ENCODE assay signal across 14 cellular contexts in genomic region chr9:16509946-16510504, GRCh38.
DNase-seq lines count a peak whose midpoint lies in the region; ATAC-seq, FAIRE-seq and TF ChIP-seq lines count a peak whose summit lies in the region.
"Had no signal": no experiment of that assay in that cellular context is flagged by ENCODE, and none has a peak within 500 bp of the region (broad histone marks: within the 10 kb centered on the region; RNA-seq: fewer than 3 reads in every experiment).

No MANE protein-coding gene starts in this region.

- H4K20me1 ChIP-seq in mammary epithelial cell (ENCODE audit: insufficient read depth, low read length) (no peaks in the 10 kb centered on the region), keratinocyte (ENCODE audit: control insufficient read depth, extremely low read depth, insufficient read depth, low read length) (no peaks in the 10 kb centered on the region)

- CTCF ChIA-PET in mammary epithelial cell (lab: Charles Lee; ENCODE audit: low non-redundant PET), result no interaction called here
- CTCF ChIA-PET in CD8-positive, alpha-beta memory T cell (lab: Charles Lee), result no interaction called here

- peaks cover 0 to 17% (median 5%) of the 10 kb centered on the region in 5 donors for H3K9me3 Mint-ChIP-seq in CD8-positive, alpha-beta memory T cell

- H3K36me3 ChIP-seq in mammary epithelial cell (ENCODE audit: insufficient read depth, low read length), result no peaks in the 10 kb centered on the region
- no peaks in the 10 kb centered on the region for H3K36me3 ChIP-seq in keratinocyte (ENCODE audit: control insufficient read depth in 2 of 2, extremely low read depth in 1 of 2, insufficient read depth in 2 of 2, low read length in 2 of 2)
- H3K36me3 ChIP-seq in CD8-positive, alpha-beta memory T cell (ENCODE audit: insufficient read depth, low read length), result no peaks in the 10 kb centered on the region
- H3K36me3 ChIP-seq: prostate gland had no signal

- no peak overlapping the region for H3K27ac Mint-ChIP-seq in CD8-positive, alpha-beta memory T cell
- H3K27ac Mint-ChIP-seq: activated naive CD4-positive, alpha-beta T cell treated with anti-CD3 and anti-CD28 coated beads, Interleukin-2, amount 50 U/mL, for 72 hours had no signal

- BruUV-seq in mammary epithelial cell (replicated peaks; lab: Mats Ljungman, UMichigan), result no TSS peak

- H3K4me1 Mint-ChIP-seq in CD8-positive, alpha-beta memory T cell, result no peaks in the 10 kb centered on the region

- no peak overlapping the region for H3K4me3 Mint-ChIP-seq in CD8-positive, alpha-beta memory T cell

- DNase-seq in ACHN (peak; percentile 55), LHCN-M2 (ENCODE audit: low read depth) (peak; percentile 71), mammary epithelial cell (peak; percentile 44), keratinocyte (ENCODE audit: low read depth, low spot score) (no peak), NCI-H446 (lab: John Stamatoyannopoulos, UW) (no peak)
- no peak for DNase-seq in stimulated activated naive CD4-positive, alpha-beta T cell treated with Interleukin-2 at 50 U/mL for 16 hours (lab: John Stamatoyannopoulos, UW)
- no peak for DNase-seq in CD8-positive, alpha-beta memory T cell
- DNase-seq: NCI-H2171; stimulated activated CD4-positive, alpha-beta T cell treated with anti-CD3 and anti-CD28 coated beads, Interleukin-4, amount 100 ng/mL, for 24 hours; stimulated activated naive CD4-positive, alpha-beta T cell had no signal

- POLR2A ChIA-PET in CD8-positive, alpha-beta memory T cell (lab: Charles Lee), result no interaction called here

- ATAC-seq in HG03460 (IDR thresholded peaks at IDR 0.05; ENCODE audit: unreplicated experiment), result no peak
- ATAC-seq: activated naive CD4-positive, alpha-beta T cell treated with anti-CD3 and anti-CD28 coated beads, Interleukin-2, amount 50 U/mL, for 72 hours; Panc1 had no signal

- TF ChIP-seq CTCF in mammary epithelial cell (conservative IDR thresholded peaks at IDR 0.05 in 1 of 2, IDR thresholded peaks at IDR 0.05 in 1 of 2; ENCODE audit: extremely low read depth in 1 of 2, insufficient read depth in 1 of 2, low read depth in 1 of 2, low read length in 2 of 2) (no peak), keratinocyte (optimal IDR thresholded peaks at IDR 0.05 in 1 of 3, IDR thresholded peaks at IDR 0.05 in 1 of 3, conservative IDR thresholded peaks at IDR 0.05 in 1 of 3; ENCODE audit: extremely low read depth in 1 of 3, insufficient read depth in 2 of 3, low read length in 3 of 3) (no peak)

- no peak overlapping the region for H3K27ac ChIP-seq in mammary epithelial cell (ENCODE audit: insufficient read depth, low read depth, low read length)
- H3K27ac ChIP-seq in keratinocyte (ENCODE audit: control insufficient read depth, insufficient read depth, low read length), result no peak overlapping the region
- H3K27ac ChIP-seq in CD8-positive, alpha-beta memory T cell (ENCODE audit: low read depth, low read length), result no peak overlapping the region
- H3K27ac ChIP-seq: prostate gland had no signal

- 86% methylated on average over 7 of the region's 7 CpGs for whole genome bisulfite sequencing in mammary epithelial cell (ENCODE audit: low coverage, missing lambda C conversion rate)

- H3K9me3 ChIP-seq in mammary epithelial cell (replicated peaks; ENCODE audit: insufficient read depth, low read length) (no peaks in the 10 kb centered on the region), keratinocyte (ENCODE audit: control insufficient read depth, low read depth, low read length) (no peaks in the 10 kb centered on the region)
- no peaks in the 10 kb centered on the region for H3K9me3 ChIP-seq in CD8-positive, alpha-beta memory T cell (ENCODE audit: low read length)
- H3K9me3 ChIP-seq: prostate gland had no signal

- peak overlapping the region; percentile 49 for H2AFZ ChIP-seq in mammary epithelial cell (ENCODE audit: low read depth, low read length)
- H2AFZ ChIP-seq in keratinocyte (ENCODE audit: control insufficient read depth, low read length), result no peak overlapping the region

- H3K9ac ChIP-seq in mammary epithelial cell (ENCODE audit: insufficient read depth, low read length) (no peak overlapping the region), keratinocyte (ENCODE audit: control insufficient read depth, extremely low read depth, insufficient read depth, low read length) (no peak overlapping the region)

- H3K27me3 ChIP-seq in mammary epithelial cell (ENCODE audit: insufficient read depth, low read length) (no peaks in the 10 kb centered on the region), keratinocyte (ENCODE audit: control insufficient read depth, extremely low read depth, insufficient read depth, low read length) (no peaks in the 10 kb centered on the region)
- no peaks in the 10 kb centered on the region for H3K27me3 ChIP-seq in CD8-positive, alpha-beta memory T cell (ENCODE audit: insufficient read depth, low read length, poor library complexity, severe bottlenecking)

- dilution Hi-C loops in mammary epithelial cell (cut with HindIII; ENCODE audit: low sequenced_read_pairs), result no loop called here
- dilution Hi-C loops in keratinocyte (cut with MboI; ENCODE audit: extremely low pct_ligation_motif_present, low sequenced_read_pairs), result no loop called here

- H3K4me2 ChIP-seq in mammary epithelial cell (ENCODE audit: insufficient read depth, low read depth, low read length), result no peak overlapping the region
- H3K4me2 ChIP-seq in keratinocyte (ENCODE audit: control insufficient read depth, extremely low read depth, insufficient read depth, low read depth, low read length), result peak overlapping the region; percentile 12

- peaks cover 7% of the 10 kb centered on the region for H3K4me1 ChIP-seq in mammary epithelial cell (ENCODE audit: insufficient read depth, low read length)
- H3K4me1 ChIP-seq in keratinocyte (ENCODE audit: control insufficient read depth, extremely low read depth, insufficient read depth, low read length), result peaks cover 5% of the 10 kb centered on the region
- no peaks in the 10 kb centered on the region for H3K4me1 ChIP-seq in CD8-positive, alpha-beta memory T cell (ENCODE audit: insufficient read depth, low read length)
- H3K4me1 ChIP-seq: prostate gland had no signal

- H3K36me3 Mint-ChIP-seq in CD8-positive, alpha-beta memory T cell, result no peaks in the 10 kb centered on the region
- H3K36me3 Mint-ChIP-seq: activated naive CD4-positive, alpha-beta T cell treated with anti-CD3 and anti-CD28 coated beads, Interleukin-2, amount 50 U/mL, for 72 hours had no signal

- H3K79me2 ChIP-seq in mammary epithelial cell (ENCODE audit: insufficient read depth, low read length) (no peaks in the 10 kb centered on the region), keratinocyte (ENCODE audit: control insufficient read depth, insufficient read depth, low read length) (no peaks in the 10 kb centered on the region)

- H3K4me3 ChIP-seq in mammary epithelial cell (replicated peaks in 1 of 3; ENCODE audit: insufficient read depth in 1 of 3, low read depth in 2 of 3, low read length in 3 of 3), result no peak overlapping the region
- no peak overlapping the region for H3K4me3 ChIP-seq in keratinocyte (ENCODE audit: control insufficient read depth in 2 of 3, extremely low read depth in 1 of 3, insufficient read depth in 2 of 3, low read depth in 1 of 3, low read length in 3 of 3)
- H3K4me3 ChIP-seq in CD8-positive, alpha-beta memory T cell (ENCODE audit: low read length), result no peak overlapping the region
- H3K4me3 ChIP-seq: prostate gland had no signal

- no peaks in the 10 kb centered on the region for H3K27me3 Mint-ChIP-seq in CD8-positive, alpha-beta memory T cell

- no peaks in the 10 kb centered on the region for H3K9me1 ChIP-seq in keratinocyte (ENCODE audit: control insufficient read depth, extremely low read depth, insufficient read depth, low read length)

- in situ Hi-C loops in ACHN (cut with HindIII; ENCODE audit: low pct_ligation_motif_present, low pct_unique_long_range_greater_than_20kb, low sequenced_read_pairs) (no loop called here), mammary epithelial cell (cut with MboI; ENCODE audit: low sequenced_read_pairs in 2 of 2) (no loop called here)

- FAIRE-seq in keratinocyte (lab: Jason Lieb, UNC), result peak; percentile 67

- intact Hi-C loops in mammary epithelial cell (cut with micrococcal nuclease), result loop anchor here (10.0 kb wide), 1 partner anchor 175 kb away; no protein-coding TSS in a partner anchor

Comparison
In these comparisons a context has a peak if more than half of its experiments do, and no peak if none do; other contexts are left out.
1. DNase-seq: peak in ACHN (single experiment), LHCN-M2 (single experiment) and mammary epithelial cell (single experiment); none in keratinocyte (single experiment), NCI-H446 (0 of 2), stimulated activated naive CD4-positive, alpha-beta T cell treated with Interleukin-2 at 50 U/mL for 16 hours (single experiment) and CD8-positive, alpha-beta memory T cell (0 of 5).